Comparison of ENCODE assay signal across 16 cellular contexts in the genomic region with DNA sequence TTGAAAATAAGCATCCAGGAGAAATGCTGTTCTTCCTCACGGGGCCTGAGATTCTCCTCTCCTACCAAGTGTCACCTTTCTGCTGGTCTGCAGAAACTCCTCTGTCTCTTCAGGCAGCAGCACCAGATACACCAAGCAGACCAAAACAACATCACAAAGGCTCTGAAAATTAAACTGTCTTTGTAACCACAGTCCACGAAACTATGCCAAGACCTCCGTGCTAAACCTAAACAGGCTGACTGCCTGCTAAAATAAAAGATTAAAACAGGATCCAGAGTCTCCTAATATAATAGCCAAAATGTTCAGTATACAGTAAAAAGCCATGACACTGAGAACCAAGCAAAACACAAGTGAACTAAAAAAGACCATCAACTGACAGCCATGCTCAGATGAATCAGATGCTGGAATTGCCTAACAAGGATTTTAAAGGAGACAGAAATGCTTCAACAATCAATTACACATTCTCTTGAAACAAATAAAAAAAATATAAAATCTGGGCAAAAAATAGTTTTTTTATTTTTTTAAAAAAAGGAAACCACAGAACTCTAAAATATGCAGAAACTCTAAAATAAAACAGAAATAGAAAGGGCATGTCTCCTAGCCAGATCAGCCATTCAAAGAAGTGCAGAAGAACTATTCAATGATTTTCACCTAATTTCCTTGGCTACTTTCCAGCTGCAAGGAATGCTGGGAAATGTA. TPM values are rescaled to one million over a fixed set of nuclear protein-coding genes. Genes with fewer than 3 reads are reported as not detected.
"Had no signal": no experiment of that assay in that cellular context is flagged by ENCODE, and none has a peak within 500 bp of the region (broad histone marks: within the 10 kb centered on the region; RNA-seq: fewer than 3 reads in every experiment).

No MANE protein-coding gene starts in this region.

- H3K4me1 ChIP-seq: psoas muscle had no signal

- H3K27ac ChIP-seq: cardiac muscle cell, psoas muscle, thoracic aorta had no signal

- DNase-seq: activated B cell treated with CpG ODN at 0.5 μM for 24 hours; activated CD4-positive, alpha-beta T cell treated with anti-CD3 and anti-CD28 coated beads for 48 hours; activated CD8-positive, alpha-beta T cell treated with anti-CD3 and anti-CD28 coated beads for 36 hours; activated effector memory CD4-positive, alpha-beta T cell treated with Interleukin-2 at 50 U/mL for 16 hours; activated naive CD4-positive, alpha-beta T cell treated with anti-CD3 and anti-CD28 coated beads, Interleukin-2, amount 50 U/mL, for 16 hours; activated T-cell treated with anti-CD3 and anti-CD28 coated beads, Interleukin-2, amount 50 U/mL, for 4 hours; hippocampal formation; nephron progenitor cell; psoas muscle; stimulated activated CD4-positive, alpha-beta T cell treated with anti-CD3 and anti-CD28 coated beads, Interleukin-12 subunit alpha, Interleukin-12 subunit beta, amount 100 ng/mL, for 4 hours; stimulated activated CD4-positive, alpha-beta T cell treated with anti-CD3 and anti-CD28 coated beads, Interleukin-2, amount 100 ng/mL, for 24 hours had no signal

- ATAC-seq: activated CD8-positive, alpha-beta T cell treated with anti-CD3 and anti-CD28 coated beads for 36 hours; activated T-cell treated with anti-CD3 and anti-CD28 coated beads, Interleukin-2, amount 50 U/mL, for 4 hours; esophagus mucosa; psoas muscle had no signal

- H3K9me3 ChIP-seq: psoas muscle, thoracic aorta had no signal

- H3K36me3 ChIP-seq: cardiac muscle cell, thoracic aorta had no signal

- H3K4me3 ChIP-seq: cardiac muscle cell, psoas muscle, thoracic aorta had no signal

RNA-seq across cellular contexts. Expression of a gene that starts 50.3 kb away (rescaled TPM):
- total RNA-seq: activated B cell treated with CpG ODN at 0.5 μM for 24 hours; activated CD8-positive, alpha-beta T cell treated with anti-CD3 and anti-CD28 coated beads for 36 hours; mesenteric fat pad; psoas muscle; T-helper 2 cell treated with Interferon-gamma antibody and Interleukin-4, amounts not matched to agents 100 ng/mL and 5 ng/mL, for 36 hours; thoracic aorta had no signal
